ENCODE assay signal across 7 cellular contexts in the genomic region with DNA sequence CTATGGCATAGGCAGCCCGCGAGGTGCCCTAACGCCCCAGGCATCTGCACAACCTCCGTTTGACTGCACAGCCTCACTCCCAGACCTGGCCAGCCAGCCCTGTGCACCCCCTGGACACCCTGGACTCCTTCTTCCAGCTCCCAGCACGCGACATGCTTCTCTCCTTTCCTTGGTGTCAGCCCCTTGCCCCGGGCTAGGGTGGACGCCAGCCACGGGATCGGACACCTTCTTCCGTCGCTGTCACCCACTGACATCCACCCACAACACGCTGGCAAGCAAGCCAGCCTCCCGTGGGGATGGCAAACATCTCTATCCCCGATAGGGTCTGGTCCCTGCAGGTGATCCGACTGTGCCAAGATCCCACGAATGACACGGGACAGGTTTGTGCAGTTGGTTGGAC.
DNase-seq lines count a peak whose midpoint lies in the region; ATAC-seq and TF ChIP-seq lines count a peak whose summit lies in the region.
"Not testable (repeated sequence)": the region's sequence is repeated elsewhere in the genome, so short reads cannot be mapped to it uniquely, and the experiment has no call there.

No MANE protein-coding gene starts in this region.

- not testable (repeated sequence) for H3K4me1 ChIP-seq in body of pancreas, suprapubic skin

- not testable (repeated sequence) for H3K36me3 ChIP-seq in body of pancreas (replicated peaks in 1 of 2; ENCODE audit: insufficient read depth in 1 of 2, low read depth in 2 of 2); suprapubic skin

- not testable (repeated sequence) for H3K27ac Mint-ChIP-seq in WTC11, mesothelial cell of epicardium, progenitor cell of endocrine pancreas

- H3K27ac ChIP-seq in body of pancreas, suprapubic skin: not testable (repeated sequence)

- DNase-seq in WTC11 (ENCODE audit: low spot score) (peak; percentile 22), body of pancreas (peak; percentile 11 to 18 (median 16)), left ventricle myocardium superior (peak; percentile 58), mesothelial cell of epicardium (ENCODE audit: low spot score in 2 of 2, unreplicated experiment in 2 of 2) (peak; percentile 49 to 62), progenitor cell of endocrine pancreas (ENCODE audit: low spot score, unreplicated experiment) (peak; percentile 40), suprapubic skin (ENCODE audit: low spot score in 2 of 2) (peak; percentile 81)
- DNase-seq in activated T-cell treated with anti-CD3 and anti-CD28 coated beads, Interleukin-2, amount 50 U/mL, for 4 hours = peak; percentile 33

- not testable (repeated sequence) for H3K9me3 ChIP-seq in body of pancreas, suprapubic skin

- not testable (repeated sequence) for H3K9me3 Mint-ChIP-seq in WTC11; activated T-cell treated with anti-CD3 and anti-CD28 coated beads, Interleukin-2, amount 50 U/mL, for 4 hours; mesothelial cell of epicardium; progenitor cell of endocrine pancreas (ENCODE audit: low read depth)

- not testable (repeated sequence) for TF ChIP-seq EP300 in suprapubic skin (IDR thresholded peaks at IDR 0.05)

- not testable (repeated sequence) for TF ChIP-seq CTCF in WTC11 (IDR thresholded peaks at IDR 0.05); body of pancreas (IDR thresholded peaks at IDR 0.05); mesothelial cell of epicardium (IDR thresholded peaks at IDR 0.05; ENCODE audit: unreplicated experiment); progenitor cell of endocrine pancreas (IDR thresholded peaks at IDR 0.05; ENCODE audit: unreplicated experiment); suprapubic skin (IDR thresholded peaks at IDR 0.05)

- peaks cover 21% of the 10 kb centered on the region for H3K27me3 Mint-ChIP-seq in WTC11 (ENCODE audit: low read depth)
- peaks cover 13% of the 10 kb centered on the region for H3K27me3 Mint-ChIP-seq in activated T-cell treated with anti-CD3 and anti-CD28 coated beads, Interleukin-2, amount 50 U/mL, for 4 hours (ENCODE audit: low read depth)
- peaks cover 15% of the 10 kb centered on the region for H3K27me3 Mint-ChIP-seq in mesothelial cell of epicardium (ENCODE audit: low read depth)
- peaks cover 10% of the 10 kb centered on the region for H3K27me3 Mint-ChIP-seq in progenitor cell of endocrine pancreas

- not testable (repeated sequence) for H3K4me1 Mint-ChIP-seq in WTC11; activated T-cell treated with anti-CD3 and anti-CD28 coated beads, Interleukin-2, amount 50 U/mL, for 4 hours (ENCODE audit: low read depth); mesothelial cell of epicardium; progenitor cell of endocrine pancreas (ENCODE audit: low read depth)

- H3K27me3 ChIP-seq in body of pancreas = not testable (repeated sequence)
- peaks cover 17% of the 10 kb centered on the region for H3K27me3 ChIP-seq in suprapubic skin

- WGBS in body of pancreas, 2 donors = 69 to 76% methylated on average over 12 to 14 of the region's 18 CpGs
- 84% methylated on average over 14 of the region's 18 CpGs for WGBS in suprapubic skin

- not testable (repeated sequence) for H3K36me3 Mint-ChIP-seq in WTC11; activated T-cell treated with anti-CD3 and anti-CD28 coated beads, Interleukin-2, amount 50 U/mL, for 4 hours (ENCODE audit: insufficient read depth); mesothelial cell of epicardium; progenitor cell of endocrine pancreas (ENCODE audit: insufficient read depth)

- TF ChIP-seq POLR2A in body of pancreas (IDR thresholded peaks at IDR 0.05); suprapubic skin (IDR thresholded peaks at IDR 0.05): not testable (repeated sequence)

- not testable (repeated sequence) for ATAC-seq in WTC11; activated T-cell treated with anti-CD3 and anti-CD28 coated beads, Interleukin-2, amount 50 U/mL, for 4 hours
- ATAC-seq in body of pancreas (peak; percentile 25), left ventricle myocardium superior (peak; percentile 45)

- intact Hi-C loops in body of pancreas (cut with DNase I); left ventricle myocardium superior (cut with micrococcal nuclease): not testable (repeated sequence)

- not testable (repeated sequence) for H3K4me3 Mint-ChIP-seq in WTC11; activated T-cell treated with anti-CD3 and anti-CD28 coated beads, Interleukin-2, amount 50 U/mL, for 4 hours; mesothelial cell of epicardium; progenitor cell of endocrine pancreas (ENCODE audit: low read depth)

- CTCF ChIA-PET in WTC11 (lab: Charles Lee) = not testable (repeated sequence)

- not testable (repeated sequence) for H3K4me3 ChIP-seq in body of pancreas, suprapubic skin

- POLR2A ChIA-PET in WTC11 (lab: Charles Lee) = not testable (repeated sequence)

Comparison
In these comparisons a context has a peak if more than half of its experiments do, and no peak if none do; other contexts are left out.
1. DNase-seq: peak in every context shown above with its lines; median percentile 81 in suprapubic skin; 58 in left ventricle myocardium superior; 56 in mesothelial cell of epicardium; 40 in progenitor cell of endocrine pancreas; 33 in activated T-cell treated with anti-CD3 and anti-CD28 coated beads, Interleukin-2, amount 50 U/mL, for 4 hours; 22 in WTC11; 16 in body of pancreas.